Comparison of ENCODE assay signal across 13 cellular contexts in genomic region chr20:10185741-10186558, GRCh38. TPM values are rescaled to one million over a fixed set of nuclear protein-coding genes. Genes with fewer than 3 reads are reported as not detected.
A peak's percentile ranks its signal among the peaks of the same experiment; 100 is the strongest.
DNase-seq lines count a peak whose midpoint lies in the region; ATAC-seq and TF ChIP-seq lines count a peak whose summit lies in the region.
"Had no signal": no experiment of that assay in that cellular context is flagged by ENCODE, and none has a peak within 500 bp of the region (broad histone marks: within the 10 kb centered on the region; RNA-seq: fewer than 3 reads in every experiment).

No MANE protein-coding gene starts in this region.

- H3K79me2 ChIP-seq in PC-3 (ENCODE audit: low read length): no peaks in the 10 kb centered on the region

- H3K9ac ChIP-seq in PC-3 (ENCODE audit: low read length): no peak overlapping the region

- no peaks in the 10 kb centered on the region for H3K4me1 ChIP-seq in PC-3 (ENCODE audit: insufficient read depth, low read length)
- no peaks in the 10 kb centered on the region for H3K4me1 ChIP-seq in foreskin keratinocyte
- peaks cover 0 to 3% (median 0%) of the 10 kb centered on the region in 4 donors for H3K4me1 ChIP-seq in tibial artery
- no peaks in the 10 kb centered on the region for H3K4me1 ChIP-seq in upper lobe of left lung

- peak in 2 of 3 experiments; percentile 55 to 83 for DNase-seq in NCI-H1417 (lab: John Stamatoyannopoulos, UW)
- peak; percentile 35 for DNase-seq in PC-3
- DNase-seq in foreskin keratinocyte: peak; percentile 26 to 35
- peak; percentile 74 for DNase-seq in ureter (ENCODE audit: low spot score)
- no peak for DNase-seq in coronary artery (ENCODE audit: low spot score)
- no peak for DNase-seq in tibial artery
- DNase-seq in upper lobe of left lung: no peak
- DNase-seq: activated CD4-positive, alpha-beta T cell treated with anti-CD3 and anti-CD28 coated beads for 4 hours; activated effector memory CD4-positive, alpha-beta T cell treated with Interleukin-2 at 50 U/mL for 16 hours; cortex of kidney; NCI-H187 treated with DMSO at 0.1 percent for 48 hours had no signal

- CTCF ChIA-PET in PC-3 (lab: Charles Lee): no interaction called here

- H2AFZ ChIP-seq in PC-3 (ENCODE audit: low read length): no peak overlapping the region

- ATAC-seq in PC-3 (no peak), foreskin keratinocyte (no peak), upper lobe of left lung (ENCODE audit: low FRiP score in 2 of 2) (no peak)

- no peak for TF ChIP-seq POLR2A in upper lobe of left lung (IDR thresholded peaks at IDR 0.05)

- no TSS peak for BruUV-seq in PC-3 (replicated peaks; lab: Mats Ljungman, UMichigan)

- POLR2A ChIA-PET in PC-3 (lab: Charles Lee; ENCODE audit: unreplicated experiment): no interaction called here

- no peak overlapping the region for H3K4me2 ChIP-seq in PC-3 (ENCODE audit: low read length)

- no peak for TF ChIP-seq EP300 in upper lobe of left lung (IDR thresholded peaks at IDR 0.05)

- WGBS in upper lobe of left lung, 2 donors: 68 to 82% methylated on average over 3 of the region's 3 CpGs

- H3K9me3 ChIP-seq in PC-3 (ENCODE audit: low read length) (no peaks in the 10 kb centered on the region), tibial artery (peaks cover 0 to 19% (median 16%) of the 10 kb centered on the region in 3 donors), upper lobe of left lung (peaks cover 0 to 6% (median 0%) of the 10 kb centered on the region in 4 donors)

- TF ChIP-seq CTCF in PC-3 (conservative IDR thresholded peaks at IDR 0.05; ENCODE audit: low read depth, low read length) (no peak), foreskin keratinocyte (conservative IDR thresholded peaks at IDR 0.05) (no peak), coronary artery (IDR thresholded peaks at IDR 0.05) (no peak), tibial artery (IDR thresholded peaks at IDR 0.05) (no peak), upper lobe of left lung (IDR thresholded peaks at IDR 0.05) (no peak)

- H3K4me3 ChIP-seq in PC-3 (ENCODE audit: low read length) (no peak overlapping the region), coronary artery (no peak overlapping the region), tibial artery (no peak overlapping the region), upper lobe of left lung (no peak overlapping the region)

- no peaks in the 10 kb centered on the region for H3K9me2 ChIP-seq in PC-3 (replicated peaks; ENCODE audit: low read length)

- H3K27ac ChIP-seq in PC-3 (ENCODE audit: low read length) (0 out of 2 replicates have a peak overlapping the region, but pooled peaks have one; percentile 13), foreskin keratinocyte (no peak overlapping the region), coronary artery (no peak overlapping the region), tibial artery (no peak overlapping the region), upper lobe of left lung (no peak overlapping the region)
- H3K27ac ChIP-seq: HL-60 had no signal

- H3K27me3 ChIP-seq in PC-3 (ENCODE audit: low read length) (peaks cover 18% of the 10 kb centered on the region; the same call in 1 of the 2 replicates), foreskin keratinocyte (no peaks in the 10 kb centered on the region), tibial artery (no peaks in the 10 kb centered on the region), upper lobe of left lung (no peaks in the 10 kb centered on the region)

- H3F3A ChIP-seq in PC-3 (ENCODE audit: low read length, unreplicated experiment): no peaks in the 10 kb centered on the region

- no peaks in the 10 kb centered on the region for H3K36me3 ChIP-seq in PC-3 (ENCODE audit: low read depth, low read length)
- no peaks in the 10 kb centered on the region for H3K36me3 ChIP-seq in tibial artery
- H3K36me3 ChIP-seq in upper lobe of left lung: no peaks in the 10 kb centered on the region

- no peaks in the 10 kb centered on the region for H4K20me1 ChIP-seq in PC-3 (ENCODE audit: low read length)

- intact Hi-C loops in PC-3 (cut with micrococcal nuclease) (no loop called here), tibial artery (cut with DNase I; ENCODE audit: low total_unique reads) (no loop called here)

RNA-seq across cellular contexts. Expression of gene SNAP25, which starts 32.7 kb away (rescaled TPM):
- total RNA-seq in PC-3 (2014; rRNA removed) (not detected in 2 replicates), foreskin keratinocyte (not detected in 2 replicates), ureter (16.3 TPM), upper lobe of left lung (1 to 10 TPM in 2 of 6 donors, under 1 TPM in 1, not detected in 3; 0.79 to 2.2 (median 1.8) TPM)
- not detected in 2 replicates for polyA plus RNA-seq in foreskin keratinocyte
- total RNA-seq: mononuclear cell had no signal

Comparison
In these comparisons a context has a peak if more than half of its experiments do, and no peak if none do; other contexts are left out.
1. DNase-seq: peak in NCI-H1417 (2 of 3), PC-3 (single experiment), foreskin keratinocyte (2 of 2) and ureter (single experiment); none in coronary artery (single experiment), tibial artery (0 of 2) and upper lobe of left lung (0 of 2).